19 cellular contexts compared by ENCODE assay signal in the genomic region with DNA sequence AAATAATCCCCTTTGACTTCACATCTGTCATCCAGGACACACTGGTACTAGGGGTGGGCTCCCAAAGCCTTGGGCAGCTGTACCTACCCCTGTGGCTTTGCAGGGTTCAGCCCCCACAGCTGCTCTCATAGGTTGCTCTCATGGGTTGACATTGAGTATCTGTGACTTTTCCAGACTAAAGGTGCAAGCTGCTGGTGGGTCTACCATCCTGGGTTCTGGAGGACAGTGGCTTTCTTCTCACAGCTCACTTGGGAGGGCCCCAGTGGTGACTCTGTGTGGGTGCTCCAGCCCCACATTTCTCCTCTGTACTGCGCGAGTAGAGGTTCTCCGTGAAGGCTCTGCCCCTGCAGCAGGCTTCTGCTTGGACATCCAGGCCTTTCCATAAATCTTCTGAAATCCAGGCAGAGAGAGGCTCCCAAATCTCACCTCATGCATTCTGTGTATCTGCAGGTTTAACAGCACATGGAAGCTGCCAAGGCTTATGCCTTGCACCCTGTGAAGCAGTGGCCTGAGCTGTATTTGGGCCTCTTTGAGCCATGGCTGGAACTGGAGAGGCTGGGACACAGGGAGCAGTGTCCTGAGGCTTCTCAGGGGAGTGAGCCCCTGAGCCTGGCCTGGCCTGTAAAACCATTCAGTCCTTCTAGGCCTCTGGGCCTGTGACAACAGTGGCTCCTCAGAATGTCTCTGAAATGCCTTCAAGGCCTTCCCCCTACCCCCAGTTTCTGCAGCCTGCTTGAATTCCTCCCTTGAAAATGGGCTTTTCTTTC.
"Had no signal": no experiment of that assay in that cellular context is flagged by ENCODE, and none has a peak within 500 bp of the region (broad histone marks: within the 10 kb centered on the region; RNA-seq: fewer than 3 reads in every experiment).

No MANE protein-coding gene starts in this region.

- H3K9me3 Mint-ChIP-seq: immature natural killer cell had no signal

- H3K27me3 Mint-ChIP-seq: naive thymus-derived CD8-positive, alpha-beta T cell had no signal

- H3K4me3 Mint-ChIP-seq: immature natural killer cell; naive thymus-derived CD8-positive, alpha-beta T cell; neural crest cell had no signal

- H3K27me3 ChIP-seq: esophagus squamous epithelium, gastroesophageal sphincter, sigmoid colon, suprapubic skin, thyroid gland had no signal

- DNase-seq: effector memory CD4-positive, alpha-beta T cell; esophagus squamous epithelium; foreskin fibroblast; glutamatergic neuron; immature natural killer cell; kidney; left cardiac atrium; left ventricle myocardium superior; naive thymus-derived CD8-positive, alpha-beta T cell; posterior cingulate gyrus; sigmoid colon; stimulated activated CD4-positive, alpha-beta T cell treated with anti-CD3 and anti-CD28 coated beads, Interleukin-2, amount 100 ng/mL, for 24 hours; stimulated activated CD4-positive, alpha-beta T cell treated with anti-CD3 and anti-CD28 coated beads, Interleukin-4, amount 100 ng/mL, for 4 hours; stimulated activated naive CD4-positive, alpha-beta T cell treated with Interleukin-2 at 50 U/mL for 16 hours; thyroid gland had no signal

- H3K4me3 ChIP-seq: esophagus squamous epithelium, gastroesophageal sphincter, sigmoid colon, skin epidermis, suprapubic skin, thyroid gland had no signal

- H3K36me3 ChIP-seq: thyroid gland had no signal

- H3K27ac ChIP-seq: esophagus squamous epithelium, gastroesophageal sphincter, sigmoid colon, skin epidermis, suprapubic skin, thyroid gland had no signal

- H3K4me1 ChIP-seq: esophagus squamous epithelium, gastroesophageal sphincter, sigmoid colon, suprapubic skin had no signal

- H3K9me3 ChIP-seq: gastroesophageal sphincter, sigmoid colon, suprapubic skin, thyroid gland had no signal

- ATAC-seq: gastroesophageal sphincter; left cardiac atrium; left ventricle myocardium superior; naive thymus-derived CD8-positive, alpha-beta T cell had no signal
